In genomic region chrX:47174376-47174775, GRCh38 we compare ENCODE assay signal across 16 cellular contexts. TPM values are rescaled to one million over a fixed set of nuclear protein-coding genes. Genes with fewer than 3 reads are reported as not detected.
DNase-seq lines count a peak whose midpoint lies in the region; ATAC-seq and FAIRE-seq lines count a peak whose summit lies in the region.
"Had no signal": no experiment of that assay in that cellular context is flagged by ENCODE, and none has a peak within 500 bp of the region (broad histone marks: within the 10 kb centered on the region; RNA-seq: fewer than 3 reads in every experiment).

No MANE protein-coding gene starts in this region.

- no peaks in the 10 kb centered on the region for H3K9me3 ChIP-seq in aorta (ENCODE audit: control insufficient read depth, low read length)
- H3K9me3 ChIP-seq: BLaER1, Caco-2 had no signal

- no peak overlapping the region for H3K4me3 ChIP-seq in H7 (ENCODE audit: insufficient read depth, low read depth, low read length)
- no peak overlapping the region for H3K4me3 ChIP-seq in aorta (ENCODE audit: low read length in 2 of 2)
- H3K4me3 ChIP-seq: BLaER1 had no signal

- peak; percentile 11 for DNase-seq in activated T-cell treated with anti-CD3 and anti-CD28 coated beads, Interleukin-2, amount 50 U/mL, for 1 hour
- no peak for DNase-seq in activated T-cell treated with anti-CD3 and anti-CD28 coated beads, Interleukin-2, amount 50 U/mL, for 72 hours
- peak; percentile 45 for DNase-seq in H7
- peak; percentile 78 for DNase-seq in mesenteric fat pad (ENCODE audit: low spot score)
- peak; percentile 43 to 51 for DNase-seq in aorta
- no peak for DNase-seq in SHP77 treated with DMSO at 0.1 percent for 48 hours (lab: John Stamatoyannopoulos, UW)
- no peak for DNase-seq in frontal cortex (ENCODE audit: low spot score in 2 of 2)
- DNase-seq: 8988T; AML-193; Caco-2; CD8-positive, alpha-beta memory T cell; DND-41; GDM1 had no signal

- WGBS in aorta, 2 donors = 84 to 88% methylated on average over 12 of the region's 12 CpGs

- no peak for FAIRE-seq in frontal cortex (lab: Jason Lieb, UNC)
- FAIRE-seq: GM19239 had no signal

- intact Hi-C loops in aorta (cut with DNase I) = no loop called here

- ATAC-seq in activated T-cell treated with anti-CD3 and anti-CD28 coated beads, Interleukin-2, amount 50 U/mL, for 72 hours (replicated peaks in 1 of 2) = no peak
- ATAC-seq in aorta (ENCODE audit: low FRiP score) = no peak
- ATAC-seq: HCT116 had no signal

- H3K27ac ChIP-seq in aorta (ENCODE audit: low read depth in 1 of 2, low read length in 2 of 2) = no peak overlapping the region
- H3K27ac ChIP-seq: BLaER1 had no signal

- no peak overlapping the region for H3K27ac Mint-ChIP-seq in activated T-cell treated with anti-CD3 and anti-CD28 coated beads, Interleukin-2, amount 50 U/mL, for 72 hours

- peaks cover 3 to 10% of the 10 kb centered on the region in 2 donors for H3K36me3 Mint-ChIP-seq in activated T-cell treated with anti-CD3 and anti-CD28 coated beads, Interleukin-2, amount 50 U/mL, for 72 hours (ENCODE audit: insufficient read depth in 2 of 2)

- no peak overlapping the region for H3K4me3 Mint-ChIP-seq in activated T-cell treated with anti-CD3 and anti-CD28 coated beads, Interleukin-2, amount 50 U/mL, for 72 hours
- H3K4me3 Mint-ChIP-seq: CD8-positive, alpha-beta memory T cell had no signal

- H3K4me1 ChIP-seq in aorta (ENCODE audit: control insufficient read depth in 1 of 2, insufficient read depth in 2 of 2, low read length in 2 of 2) = no peaks in the 10 kb centered on the region
- H3K4me1 ChIP-seq: BLaER1, Caco-2 had no signal

- peaks cover 11% of the 10 kb centered on the region; the same call in 1 of the 2 replicates for H3K27me3 ChIP-seq in H7 (ENCODE audit: control insufficient read depth, insufficient read depth, low read length)
- no peaks in the 10 kb centered on the region for H3K27me3 ChIP-seq in aorta (ENCODE audit: control insufficient read depth in 1 of 2, insufficient read depth in 2 of 2, low read length in 1 of 2)

- no peaks in the 10 kb centered on the region for H3K9me3 Mint-ChIP-seq in activated T-cell treated with anti-CD3 and anti-CD28 coated beads, Interleukin-2, amount 50 U/mL, for 72 hours
- H3K9me3 Mint-ChIP-seq: CD8-positive, alpha-beta memory T cell had no signal

- no peaks in the 10 kb centered on the region for H3K4me1 Mint-ChIP-seq in activated T-cell treated with anti-CD3 and anti-CD28 coated beads, Interleukin-2, amount 50 U/mL, for 72 hours (ENCODE audit: low read depth)
- H3K4me1 Mint-ChIP-seq: CD8-positive, alpha-beta memory T cell had no signal

- peaks cover 12% of the 10 kb centered on the region for H3K36me3 ChIP-seq in H7 (replicated peaks; ENCODE audit: control insufficient read depth, insufficient read depth, low read length)
- H3K36me3 ChIP-seq in aorta (ENCODE audit: control insufficient read depth in 1 of 2, insufficient read depth in 2 of 2, low read length in 1 of 2) = peaks cover 0 to 1% of the 10 kb centered on the region in 2 donors

- peaks cover 12% of the 10 kb centered on the region for H3K27me3 Mint-ChIP-seq in activated T-cell treated with anti-CD3 and anti-CD28 coated beads, Interleukin-2, amount 50 U/mL, for 72 hours (ENCODE audit: low read depth)

RNA-seq across cellular contexts. Expression of gene UBA1, which starts 19.3 kb away (rescaled TPM):
- 100 to 1,000 TPM; 160 to 197 TPM for total RNA-seq in activated T-cell treated with anti-CD3 and anti-CD28 coated beads, Interleukin-2, amount 50 U/mL, for 72 hours
- 427 and 477 TPM in 2 replicates for total RNA-seq in H7 (2014; rRNA removed; shearing (Covaris generic))
- total RNA-seq in mesenteric fat pad (189 TPM), aorta (100 to 1,000 TPM; 160 to 167 TPM), frontal cortex (122 TPM)
- polyA plus RNA-seq in aorta = 100 to 1,000 TPM in 1 of 2 donors, 10 to 100 TPM in 1; 33.8 to 109 TPM

RNA-seq across cellular contexts. Expression of gene RBM10, which starts 29.4 kb away (rescaled TPM):
- total RNA-seq in activated T-cell treated with anti-CD3 and anti-CD28 coated beads, Interleukin-2, amount 50 U/mL, for 72 hours = 10 to 100 TPM; 71.6 to 82.4 TPM
- total RNA-seq in H7 (2014; rRNA removed; shearing (Covaris generic)) = 72.6 and 79.1 TPM in 2 replicates
- 23.6 TPM for total RNA-seq in mesenteric fat pad
- 10 to 100 TPM; 23.0 to 25.7 TPM for total RNA-seq in aorta
- 10 to 100 TPM in 1 of 2 donors, 1 to 10 TPM in 1; 8.4 to 46.8 TPM for polyA plus RNA-seq in aorta
- total RNA-seq in frontal cortex = 37.9 TPM

RNA-seq across cellular contexts. Expression of gene NDUFB11, which starts 29.9 kb away (rescaled TPM):
- total RNA-seq in activated T-cell treated with anti-CD3 and anti-CD28 coated beads, Interleukin-2, amount 50 U/mL, for 72 hours = 10 to 100 TPM; 66.7 to 84.3 TPM
- total RNA-seq in H7 (2014; rRNA removed; shearing (Covaris generic)) = 106 and 108 TPM in 2 replicates
- total RNA-seq in mesenteric fat pad = 58.6 TPM
- total RNA-seq in aorta = 10 to 100 TPM; 33.7 to 40.3 TPM
- 10 to 100 TPM; 65.7 to 69.5 TPM for polyA plus RNA-seq in aorta
- total RNA-seq in frontal cortex = 88.0 TPM

RNA-seq across cellular contexts. Expression of gene CDK16, which starts 44.1 kb away (rescaled TPM):
- 10 to 100 TPM; 82.2 to 88.6 TPM for total RNA-seq in activated T-cell treated with anti-CD3 and anti-CD28 coated beads, Interleukin-2, amount 50 U/mL, for 72 hours
- total RNA-seq in H7 (2014; rRNA removed; shearing (Covaris generic)) = 227 and 270 TPM in 2 replicates
- total RNA-seq in mesenteric fat pad (80.6 TPM), aorta (10 to 100 TPM; 52.5 to 61.3 TPM), frontal cortex (66.4 TPM)
- 10 to 100 TPM; 14.0 to 45.5 TPM for polyA plus RNA-seq in aorta

RNA-seq across cellular contexts. Expression of gene USP11, which starts 58.4 kb away (rescaled TPM):
- 10 to 100 TPM; 60.4 to 85.6 TPM for total RNA-seq in activated T-cell treated with anti-CD3 and anti-CD28 coated beads, Interleukin-2, amount 50 U/mL, for 72 hours
- total RNA-seq in H7 (2014; rRNA removed; shearing (Covaris generic)) = 97.8 and 105 TPM in 2 replicates
- 42.2 TPM for total RNA-seq in mesenteric fat pad
- 10 to 100 TPM; 68.9 to 90.3 TPM for total RNA-seq in aorta
- polyA plus RNA-seq in aorta = 10 to 100 TPM; 15.3 to 79.0 TPM
- total RNA-seq in frontal cortex = 181 TPM

Comparison
In these comparisons a context has a peak if more than half of its experiments do, and no peak if none do; other contexts are left out.
1. DNase-seq: peak in activated T-cell treated with anti-CD3 and anti-CD28 coated beads, Interleukin-2, amount 50 U/mL, for 1 hour (single experiment), H7 (single experiment), mesenteric fat pad (single experiment) and aorta (2 of 2); none in activated T-cell treated with anti-CD3 and anti-CD28 coated beads, Interleukin-2, amount 50 U/mL, for 72 hours (0 of 2), SHP77 treated with DMSO at 0.1 percent for 48 hours (single experiment) and frontal cortex (0 of 2).